ENCODE assay signal across 20 cellular contexts in genomic region chr4:133390198-133390855, GRCh38.
DNase-seq lines count a peak whose midpoint lies in the region; ATAC-seq, FAIRE-seq and TF ChIP-seq lines count a peak whose summit lies in the region.
"Had no signal": no experiment of that assay in that cellular context is flagged by ENCODE, and none has a peak within 500 bp of the region (broad histone marks: within the 10 kb centered on the region; RNA-seq: fewer than 3 reads in every experiment).

No MANE protein-coding gene starts in this region.

- no peaks in the 10 kb centered on the region for H3K9me3 Mint-ChIP-seq in neural progenitor cell

- POLR2A ChIA-PET in HepG2 (lab: Yijun Ruan, JAX), result no interaction called here

- in situ Hi-C loops in HepG2 (cut with HindIII; ENCODE audit: extremely low pct_ligation_motif_present, low pct_unique_long_range_greater_than_20kb), result no loop called here

- ATAC-seq in HepG2 (peak; percentile 42; the same call in 1 of the 3 replicates), right lobe of liver (no peak), aorta (ENCODE audit: low FRiP score) (peak; percentile 49), GM19328 (IDR thresholded peaks at IDR 0.05; ENCODE audit: unreplicated experiment) (no peak)

- BruUV-seq in HepG2 (replicated peaks; lab: Mats Ljungman, UMichigan), result no TSS peak

- no peak for FAIRE-seq in HepG2 (lab: Jason Lieb, UNC)
- FAIRE-seq: GM12891 had no signal

- H3K27ac Mint-ChIP-seq in neural progenitor cell, result no peak overlapping the region
- H3K27ac Mint-ChIP-seq: HFFc6 had no signal

- WGBS in HepG2 (ENCODE audit: low lambda C conversion rate), result 6% methylated on average over 3 of the region's 4 CpGs
- WGBS in right lobe of liver (ENCODE audit: insufficient coverage, low coverage, low lambda C conversion rate, missing lambda C conversion rate), result 60% methylated on average over 3 of the region's 4 CpGs
- WGBS in aorta, 2 donors, result 92 to 95% methylated on average over 4 of the region's 4 CpGs

- H3K27ac ChIP-seq in HepG2 (ENCODE audit: extremely low read length, insufficient read depth, low read length), result no peak overlapping the region
- no peak overlapping the region for H3K27ac ChIP-seq in right lobe of liver
- no peak overlapping the region for H3K27ac ChIP-seq in neural progenitor cell
- H3K27ac ChIP-seq in aorta (ENCODE audit: low read depth in 1 of 2, low read length in 2 of 2), result no peak overlapping the region

- peaks cover 10% of the 10 kb centered on the region for H3K4me1 Mint-ChIP-seq in neural progenitor cell

- H4K20me1 ChIP-seq in HepG2 (ENCODE audit: insufficient read depth, low read length), result no peaks in the 10 kb centered on the region
- H4K20me1 ChIP-seq in neural progenitor cell (ENCODE audit: low read depth), result no peaks in the 10 kb centered on the region

- no peaks in the 10 kb centered on the region for H3K27me3 Mint-ChIP-seq in neural progenitor cell (ENCODE audit: insufficient read depth, low read depth)

- no peak for TF ChIP-seq RAD21 in HepG2 (CRISPR knock-in tag; IDR thresholded peaks at IDR 0.05)

- CTCF ChIA-PET in HepG2 (lab: Yijun Ruan, JAX; ENCODE audit: low intra/inter-chr PET ratio, low total read pairs), result no interaction called here

- TF ChIP-seq EP300 in HepG2 (IDR thresholded peaks at IDR 0.05; ENCODE audit: low read depth in 2 of 2, low read length in 2 of 2) (no peak), HepG2 (CRISPR knock-in tag; IDR thresholded peaks at IDR 0.05; ENCODE audit: borderline replicate concordance) (no peak)

- H3K36me3 Mint-ChIP-seq in neural progenitor cell, result no peaks in the 10 kb centered on the region

- no peak overlapping the region for H3K4me2 ChIP-seq in HepG2 (ENCODE audit: low read depth, low read length)
- H3K4me2 ChIP-seq in neural progenitor cell, result peak overlapping the region; percentile 16

- DNase-seq in HepG2 (ENCODE audit: low spot score) (no peak), right lobe of liver (no peak), epithelial cell of esophagus (ENCODE audit: low read depth) (peak; percentile 71), neural progenitor cell (ENCODE audit: low spot score) (peak; percentile 19), aorta (no peak), 8988T (no peak), NOMO-1 treated with DMSO at 0.1 percent for 48 hours (lab: John Stamatoyannopoulos, UW; ENCODE audit: unreplicated experiment) (no peak)
- DNase-seq: C1 segment of cervical spinal cord; DMS 273 treated with DMSO at 0.1 percent for 48 hours; GDM1; GOT3; HFFc6; IMR-90; Kasumi-1; NCI-H187 treated with DMSO at 0.1 percent for 48 hours; NK-92 treated with Interleukin-12 subunit alpha and Interleukin-12 subunit beta, amount 100 ng/mL, for 24 hours; OCI-M1; SIG-M5 had no signal

- H3K79me2 ChIP-seq in HepG2 (ENCODE audit: insufficient read depth, low read length) (no peaks in the 10 kb centered on the region), neural progenitor cell (ENCODE audit: low read depth) (no peaks in the 10 kb centered on the region)

- H3F3A ChIP-seq in neural progenitor cell (ENCODE audit: low read depth), result no peaks in the 10 kb centered on the region

- no peaks in the 10 kb centered on the region for H3K4me1 ChIP-seq in HepG2 (ENCODE audit: insufficient read depth, low read length)
- no peaks in the 10 kb centered on the region for H3K4me1 ChIP-seq in right lobe of liver
- peaks cover 9% of the 10 kb centered on the region for H3K4me1 ChIP-seq in neural progenitor cell
- no peaks in the 10 kb centered on the region for H3K4me1 ChIP-seq in aorta (ENCODE audit: control insufficient read depth in 1 of 2, insufficient read depth in 2 of 2, low read length in 2 of 2)

- no peaks in the 10 kb centered on the region for H3K36me3 ChIP-seq in HepG2 (replicated peaks in 1 of 2; ENCODE audit: control insufficient read depth in 1 of 2, insufficient read depth in 2 of 2, low read length in 2 of 2)
- H3K36me3 ChIP-seq in right lobe of liver, result no peaks in the 10 kb centered on the region
- no peaks in the 10 kb centered on the region for H3K36me3 ChIP-seq in neural progenitor cell
- H3K36me3 ChIP-seq in aorta (ENCODE audit: control insufficient read depth in 1 of 2, insufficient read depth in 2 of 2, low read length in 1 of 2), result no peaks in the 10 kb centered on the region

- no peak for TF ChIP-seq POLR2A in HepG2 (IDR thresholded peaks at IDR 0.05; ENCODE audit: insufficient read depth in 1 of 2, low read depth in 2 of 2, low read length in 2 of 2)
- no peak for TF ChIP-seq POLR2A in right lobe of liver (IDR thresholded peaks at IDR 0.05)

- H2AFZ ChIP-seq in HepG2 (ENCODE audit: low read length) (no peak overlapping the region), neural progenitor cell (replicated peaks) (peak overlapping the region; percentile 75)

- H3K4me3 Mint-ChIP-seq in neural progenitor cell, result no peak overlapping the region
- H3K4me3 Mint-ChIP-seq: HFFc6 had no signal

- no peak overlapping the region for H3K9ac ChIP-seq in HepG2 (ENCODE audit: insufficient read depth, low read depth, low read length)
- H3K9ac ChIP-seq in neural progenitor cell, result no peak overlapping the region

- no peak for TF ChIP-seq CTCF in HepG2 (CRISPR knock-in tag; IDR thresholded peaks at IDR 0.05)
- no peak for TF ChIP-seq CTCF in right lobe of liver (IDR thresholded peaks at IDR 0.05)
- no peak for TF ChIP-seq CTCF in epithelial cell of esophagus (IDR thresholded peaks at IDR 0.05; ENCODE audit: insufficient read depth, low read depth, low read length, missing control alignments)
- no peak for TF ChIP-seq CTCF in neural progenitor cell (IDR thresholded peaks at IDR 0.05)

- H3K27me3 ChIP-seq in HepG2 (ENCODE audit: control insufficient read depth in 1 of 2, insufficient read depth in 2 of 2, low read length in 2 of 2), result no peaks in the 10 kb centered on the region
- no peaks in the 10 kb centered on the region for H3K27me3 ChIP-seq in right lobe of liver
- H3K27me3 ChIP-seq in neural progenitor cell, result no peaks in the 10 kb centered on the region
- H3K27me3 ChIP-seq in aorta (ENCODE audit: control insufficient read depth in 1 of 2, insufficient read depth in 2 of 2, low read length in 1 of 2), result no peaks in the 10 kb centered on the region

- no peaks in the 10 kb centered on the region for H3K9me3 ChIP-seq in HepG2 (ENCODE audit: low read length)
- no peaks in the 10 kb centered on the region for H3K9me3 ChIP-seq in right lobe of liver
- no peaks in the 10 kb centered on the region for H3K9me3 ChIP-seq in neural progenitor cell (ENCODE audit: low read depth)
- H3K9me3 ChIP-seq in aorta (ENCODE audit: control insufficient read depth, low read length), result peaks cover 1% of the 10 kb centered on the region

- intact Hi-C loops in HepG2 (cut with micrococcal nuclease; ENCODE audit: unreplicated experiment), result no loop called here
- intact Hi-C loops in right lobe of liver (cut with DNase I), result no loop called here
- intact Hi-C loops in aorta (cut with DNase I), result no loop called here

- no peak overlapping the region for H3K4me3 ChIP-seq in HepG2 (replicated peaks in 1 of 3; ENCODE audit: insufficient read depth in 1 of 3, low read depth in 2 of 3, low read length in 3 of 3)
- H3K4me3 ChIP-seq in right lobe of liver, result no peak overlapping the region
- H3K4me3 ChIP-seq in epithelial cell of esophagus (ENCODE audit: low read length), result no peak overlapping the region
- H3K4me3 ChIP-seq in neural progenitor cell, result no peak overlapping the region
- H3K4me3 ChIP-seq in aorta (ENCODE audit: low read length in 2 of 2), result no peak overlapping the region

TF ChIP-seq in HepG2, 621 proteins besides CTCF, POLR2A, EP300 and RAD21 (continues in another document):
- no peak for TF ChIP-seq CEBPG (CRISPR knock-in tag; IDR thresholded peaks at IDR 0.05)
- TF ChIP-seq MYNN (CRISPR knock-in tag; IDR thresholded peaks at IDR 0.05; ENCODE audit: low read depth), result no peak

Comparison
In these comparisons a context has a peak if more than half of its experiments do, and no peak if none do; other contexts are left out.
1. ATAC-seq: peak in HepG2 (single experiment) and aorta (single experiment); none in right lobe of liver (0 of 4) and GM19328 (single experiment).
2. DNase-seq: peak in epithelial cell of esophagus (single experiment) and neural progenitor cell (single experiment); none in HepG2 (single experiment), right lobe of liver (0 of 3), aorta (0 of 2), 8988T (single experiment) and NOMO-1 treated with DMSO at 0.1 percent for 48 hours (single experiment).